Comparison of ENCODE assay signal across 8 cellular contexts in genomic region chr7:138935438-138936079, GRCh38. TPM values are rescaled to one million over a fixed set of nuclear protein-coding genes. Genes with fewer than 3 reads are reported as not detected.
DNase-seq lines count a peak whose midpoint lies in the region; ATAC-seq and TF ChIP-seq lines count a peak whose summit lies in the region.
"Had no signal": no experiment of that assay in that cellular context is flagged by ENCODE, and none has a peak within 500 bp of the region (broad histone marks: within the 10 kb centered on the region; RNA-seq: fewer than 3 reads in every experiment).

No MANE protein-coding gene starts in this region.

- H3K36me3 ChIP-seq in skeletal muscle tissue (ENCODE audit: control insufficient read depth in 3 of 3, insufficient read depth in 3 of 3, low read length in 3 of 3) = no peaks in the 10 kb centered on the region

- H3K27me3 ChIP-seq in skeletal muscle tissue (ENCODE audit: control insufficient read depth in 3 of 3, insufficient read depth in 3 of 3, low read length in 3 of 3) = no peaks in the 10 kb centered on the region

- H3K9ac ChIP-seq in skeletal muscle tissue (ENCODE audit: low read depth in 1 of 3, low read length in 3 of 3) = no peak overlapping the region

- H3K4me3 ChIP-seq in foreskin fibroblast (ENCODE audit: low read depth in 1 of 2, low read length in 2 of 2) (peak overlapping the region in 1 of 2 donors; percentile 23), skeletal muscle tissue (ENCODE audit: low read length in 3 of 3) (no peak overlapping the region)

- peaks cover 4 to 7% (median 6%) of the 10 kb centered on the region in 3 donors for H3K4me1 ChIP-seq in skeletal muscle tissue (ENCODE audit: control insufficient read depth in 3 of 3, insufficient read depth in 3 of 3, low read length in 3 of 3)

- DNase-seq in HPDE6-E6E7 (ENCODE audit: extremely low spot score) (peak; percentile 80), SHP77 (lab: John Stamatoyannopoulos, UW) (peak; percentile 40 to 52), foreskin fibroblast (peak; percentile 91 to 93), RPMI8226 (no peak)
- DNase-seq: activated gamma-delta T cell treated with Interleukin-2 at 50 U/mL for 16 hours had no signal

- no peak for TF ChIP-seq CTCF in foreskin fibroblast (IDR thresholded peaks at IDR 0.05; ENCODE audit: low read depth, low read length)

- no peaks in the 10 kb centered on the region for H3K9me3 ChIP-seq in skeletal muscle tissue (ENCODE audit: control insufficient read depth in 3 of 3, low read length in 3 of 3)

- H3K27ac ChIP-seq in skeletal muscle tissue (ENCODE audit: low read depth, low read length) = peak overlapping the region; percentile 49

- no peak for ATAC-seq in GM18858 (IDR thresholded peaks at IDR 0.05; ENCODE audit: unreplicated experiment)
- ATAC-seq in GM21825 (IDR thresholded peaks at IDR 0.05; ENCODE audit: unreplicated experiment) = no peak

RNA-seq across cellular contexts. Expression of gene KIAA1549, which starts 45.6 kb away (rescaled TPM):
- 4.2 TPM for total RNA-seq in skeletal muscle tissue
